Comparison of ENCODE assay signal across 19 cellular contexts in the genomic region with DNA sequence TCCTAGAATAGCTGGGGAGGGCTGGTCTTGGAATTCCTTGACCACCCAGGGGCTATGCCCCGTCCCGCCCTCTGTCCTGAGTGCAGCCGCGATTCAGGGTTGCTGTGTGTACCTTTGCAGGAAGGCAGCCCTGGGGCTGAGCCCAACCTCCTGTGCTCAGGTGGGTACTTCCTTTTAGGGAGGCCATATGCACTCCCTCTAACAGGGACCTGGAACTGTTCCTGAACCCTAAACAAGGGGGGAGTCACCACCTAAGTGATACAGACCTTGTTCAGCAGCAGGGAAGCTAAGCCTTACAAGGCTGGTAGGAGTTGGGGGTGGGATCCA. TPM values are rescaled to one million over a fixed set of nuclear protein-coding genes. Genes with fewer than 3 reads are reported as not detected.
DNase-seq lines count a peak whose midpoint lies in the region; ATAC-seq and TF ChIP-seq lines count a peak whose summit lies in the region.
"Had no signal": no experiment of that assay in that cellular context is flagged by ENCODE, and none has a peak within 500 bp of the region (broad histone marks: within the 10 kb centered on the region; RNA-seq: fewer than 3 reads in every experiment).

No MANE protein-coding gene starts in this region.

- no peak overlapping the region for H3K4me3 Mint-ChIP-seq in activated T-cell treated with anti-CD3 and anti-CD28 coated beads, Interleukin-2, amount 50 U/mL, for 4 hours
- H3K4me3 Mint-ChIP-seq: activated naive CD8-positive, alpha-beta T cell; CD8-positive, alpha-beta T cell; effector memory CD8-positive, alpha-beta T cell had no signal

- H3K4me1 Mint-ChIP-seq in activated T-cell treated with anti-CD3 and anti-CD28 coated beads, Interleukin-2, amount 50 U/mL, for 4 hours (ENCODE audit: low read depth), result peaks cover 2% of the 10 kb centered on the region

- H3K27ac ChIP-seq in cardiac muscle cell (peak overlapping the region; percentile 88), esophagus squamous epithelium (peak overlapping the region; percentile 92 to 96 (median 95))

- no peak for TF ChIP-seq POLR2A in esophagus squamous epithelium (IDR thresholded peaks at IDR 0.05)

- DNase-seq in cardiac muscle cell (ENCODE audit: low read depth in 1 of 2, low spot score in 1 of 2) (no peak), Right ventricle myocardium superior (no peak), esophagus squamous epithelium (lab: John Stamatoyannopoulos, UW) (no peak), mesenteric fat pad (ENCODE audit: low spot score) (no peak)
- DNase-seq in activated T-cell treated with anti-CD3 and anti-CD28 coated beads, Interleukin-2, amount 50 U/mL, for 4 hours, result no peak
- DNase-seq: ACHN; activated CD4-positive, alpha-beta T cell treated with anti-CD3 and anti-CD28 coated beads for 48 hours; activated T-cell treated with anti-CD3 and anti-CD28 coated beads, Interleukin-2, amount 50 U/mL, for 1 hour; CD8-positive, alpha-beta T cell; central memory CD4-positive, alpha-beta T cell; effector memory CD8-positive, alpha-beta T cell; foreskin fibroblast; MM.1S; NCI-H82; SIG-M5 had no signal

- no peak overlapping the region for H3K4me3 ChIP-seq in cardiac muscle cell
- peak overlapping the region in 1 of 4 donors; percentile 4 for H3K4me3 ChIP-seq in esophagus squamous epithelium
- H3K4me3 ChIP-seq in mucosa of stomach (ENCODE audit: low read length), result peak overlapping the region; percentile 50

- H3K9me3 ChIP-seq in cardiac muscle cell (ENCODE audit: low read depth) (no peaks in the 10 kb centered on the region), esophagus squamous epithelium (no peaks in the 10 kb centered on the region), mucosa of stomach (ENCODE audit: control insufficient read depth, low read length) (no peaks in the 10 kb centered on the region)

- H3K27me3 ChIP-seq in cardiac muscle cell (no peaks in the 10 kb centered on the region), esophagus squamous epithelium (no peaks in the 10 kb centered on the region), mucosa of stomach (ENCODE audit: control insufficient read depth, insufficient read depth, low read length) (no peaks in the 10 kb centered on the region)

- intact Hi-C loops in Right ventricle myocardium superior (cut with DNase I), result no loop called here
- intact Hi-C loops in esophagus squamous epithelium (cut with DNase I), result no loop called here

- no peaks in the 10 kb centered on the region for H3K9me3 Mint-ChIP-seq in activated T-cell treated with anti-CD3 and anti-CD28 coated beads, Interleukin-2, amount 50 U/mL, for 4 hours
- H3K9me3 Mint-ChIP-seq: CD8-positive, alpha-beta T cell; effector memory CD8-positive, alpha-beta T cell had no signal

- ATAC-seq in Right ventricle myocardium superior (ENCODE audit: poor library complexity) (no peak), GM21423 (IDR thresholded peaks at IDR 0.05; ENCODE audit: unreplicated experiment) (no peak), GM21576 (IDR thresholded peaks at IDR 0.05; ENCODE audit: unreplicated experiment) (no peak)
- ATAC-seq in activated T-cell treated with anti-CD3 and anti-CD28 coated beads, Interleukin-2, amount 50 U/mL, for 4 hours, result no peak
- ATAC-seq: CD8-positive, alpha-beta T cell; effector memory CD8-positive, alpha-beta T cell had no signal

- H3K9ac ChIP-seq in mucosa of stomach (ENCODE audit: low read length), result peak overlapping the region; percentile 92

- H3K4me1 ChIP-seq in cardiac muscle cell (ENCODE audit: low read depth) (peaks cover 30% of the 10 kb centered on the region), esophagus squamous epithelium (peaks cover 8 to 54% (median 13%) of the 10 kb centered on the region in 3 donors), mucosa of stomach (ENCODE audit: control insufficient read depth, insufficient read depth, low read length) (peaks cover 67% of the 10 kb centered on the region)

- TF ChIP-seq CTCF in cardiac muscle cell (IDR thresholded peaks at IDR 0.05; ENCODE audit: low read depth, low read length), result no peak
- TF ChIP-seq CTCF in esophagus squamous epithelium (IDR thresholded peaks at IDR 0.05), result no peak

- H3K27me3 Mint-ChIP-seq in activated T-cell treated with anti-CD3 and anti-CD28 coated beads, Interleukin-2, amount 50 U/mL, for 4 hours (ENCODE audit: low read depth), result no peaks in the 10 kb centered on the region
- H3K27me3 Mint-ChIP-seq: activated naive CD8-positive, alpha-beta T cell; effector memory CD8-positive, alpha-beta T cell had no signal

- WGBS in esophagus squamous epithelium, 2 donors, result 33% methylated on average over 3 of the region's 4 CpGs; no CpG with 5 or more reads in 1 of the 2 donors

- H3K36me3 ChIP-seq in cardiac muscle cell (no peaks in the 10 kb centered on the region), esophagus squamous epithelium (peaks cover 0 to 18% (median 0%) of the 10 kb centered on the region in 3 donors), mucosa of stomach (ENCODE audit: control insufficient read depth, insufficient read depth, low read length) (peaks cover 7% of the 10 kb centered on the region)

- H3K36me3 Mint-ChIP-seq in activated T-cell treated with anti-CD3 and anti-CD28 coated beads, Interleukin-2, amount 50 U/mL, for 4 hours (ENCODE audit: insufficient read depth), result peaks cover 5% of the 10 kb centered on the region
- H3K36me3 Mint-ChIP-seq: activated naive CD8-positive, alpha-beta T cell had no signal

RNA-seq across cellular contexts. Expression of gene LLGL2, which starts 24.6 kb away (rescaled TPM):
- total RNA-seq in cardiac muscle cell (28.1 and 40.3 TPM in 2 replicates), Right ventricle myocardium superior (3.6 TPM), esophagus squamous epithelium (100 to 1,000 TPM in 1 of 4 donors, 10 to 100 TPM in 3; 40.0 to 101 (median 67.3) TPM), mesenteric fat pad (8.2 TPM)
- 35.2 and 45.5 TPM in 2 replicates for polyA plus RNA-seq in cardiac muscle cell
- 10 to 100 TPM in 2 of 3 donors, 1 to 10 TPM in 1; 9.5 to 14.1 (median 10.2) TPM for total RNA-seq in activated T-cell treated with anti-CD3 and anti-CD28 coated beads, Interleukin-2, amount 50 U/mL, for 4 hours

RNA-seq across cellular contexts. Expression of gene TSEN54, which starts 33.8 kb away (rescaled TPM):
- total RNA-seq in cardiac muscle cell (70.5 and 88.8 TPM in 2 replicates), Right ventricle myocardium superior (5.6 TPM), esophagus squamous epithelium (10 to 100 TPM; 18.3 to 33.2 (median 23.1) TPM), mesenteric fat pad (13.7 TPM)
- 52.8 and 64.4 TPM in 2 replicates for polyA plus RNA-seq in cardiac muscle cell
- total RNA-seq in activated T-cell treated with anti-CD3 and anti-CD28 coated beads, Interleukin-2, amount 50 U/mL, for 4 hours, result 10 to 100 TPM; 64.1 to 76.2 (median 71.5) TPM

RNA-seq across cellular contexts. Expression of gene CASKIN2, which starts 34.8 kb away (rescaled TPM):
- total RNA-seq in cardiac muscle cell, result 24.4 and 31.2 TPM in 2 replicates
- 18.1 and 27.3 TPM in 2 replicates for polyA plus RNA-seq in cardiac muscle cell
- total RNA-seq in Right ventricle myocardium superior, result 33.3 TPM
- 10 to 100 TPM in 3 of 4 donors, 1 to 10 TPM in 1; 9.5 to 12.2 (median 10.4) TPM for total RNA-seq in esophagus squamous epithelium
- total RNA-seq in mesenteric fat pad, result 72.8 TPM
- 1 to 10 TPM; 4.3 to 6.0 (median 5.9) TPM for total RNA-seq in activated T-cell treated with anti-CD3 and anti-CD28 coated beads, Interleukin-2, amount 50 U/mL, for 4 hours

RNA-seq across cellular contexts. Expression of gene MYO15B, which starts 37.5 kb away (rescaled TPM):
- total RNA-seq in cardiac muscle cell (15.3 and 101 TPM in 2 replicates), Right ventricle myocardium superior (37.1 TPM), esophagus squamous epithelium (10 to 100 TPM in 2 of 4 donors, 1 to 10 TPM in 2; 6.3 to 60.7 (median 10.4) TPM), mesenteric fat pad (110 TPM)
- polyA plus RNA-seq in cardiac muscle cell, result 21.3 and 49.2 TPM in 2 replicates
- 10 to 100 TPM in 2 of 3 donors, 1 to 10 TPM in 1; 9.3 to 29.6 (median 14.0) TPM for total RNA-seq in activated T-cell treated with anti-CD3 and anti-CD28 coated beads, Interleukin-2, amount 50 U/mL, for 4 hours
